Comparison of ENCODE assay signal across 3 cellular contexts in the genomic region with DNA sequence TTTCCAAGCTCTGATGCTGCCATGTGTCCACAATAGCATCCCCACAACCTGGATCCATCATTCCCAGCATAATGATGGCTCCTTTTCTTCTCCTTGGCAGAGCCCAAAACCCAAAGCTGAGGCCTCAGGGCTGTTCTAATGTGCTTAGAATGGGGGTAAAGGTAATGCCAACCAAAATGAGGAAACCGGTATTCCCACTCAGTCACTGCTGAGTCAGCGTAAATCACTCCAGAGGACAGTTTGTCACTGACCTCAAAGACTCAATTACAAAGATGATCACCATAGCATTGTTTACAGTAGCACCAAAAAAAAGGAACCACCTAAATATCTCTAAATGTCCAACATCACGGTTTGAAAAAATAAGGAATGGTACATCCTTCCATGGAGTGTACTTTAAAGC.
A peak's percentile ranks its signal among the peaks of the same experiment; 100 is the strongest.
TF ChIP-seq lines count a peak whose summit lies in the region.

No MANE protein-coding gene starts in this region.

TF ChIP-seq in HepG2, 621 proteins besides CTCF, POLR2A, EP300 and RAD21 (continues in another document):
- TF ChIP-seq AGO1 (IDR thresholded peaks at IDR 0.05; ENCODE audit: low read depth, low read length, poor library complexity, severe bottlenecking): no peak
- no peak for TF ChIP-seq ZZZ3 (CRISPR knock-in tag; IDR thresholded peaks at IDR 0.05; ENCODE audit: borderline replicate concordance)
- TF ChIP-seq, protein P1, sequence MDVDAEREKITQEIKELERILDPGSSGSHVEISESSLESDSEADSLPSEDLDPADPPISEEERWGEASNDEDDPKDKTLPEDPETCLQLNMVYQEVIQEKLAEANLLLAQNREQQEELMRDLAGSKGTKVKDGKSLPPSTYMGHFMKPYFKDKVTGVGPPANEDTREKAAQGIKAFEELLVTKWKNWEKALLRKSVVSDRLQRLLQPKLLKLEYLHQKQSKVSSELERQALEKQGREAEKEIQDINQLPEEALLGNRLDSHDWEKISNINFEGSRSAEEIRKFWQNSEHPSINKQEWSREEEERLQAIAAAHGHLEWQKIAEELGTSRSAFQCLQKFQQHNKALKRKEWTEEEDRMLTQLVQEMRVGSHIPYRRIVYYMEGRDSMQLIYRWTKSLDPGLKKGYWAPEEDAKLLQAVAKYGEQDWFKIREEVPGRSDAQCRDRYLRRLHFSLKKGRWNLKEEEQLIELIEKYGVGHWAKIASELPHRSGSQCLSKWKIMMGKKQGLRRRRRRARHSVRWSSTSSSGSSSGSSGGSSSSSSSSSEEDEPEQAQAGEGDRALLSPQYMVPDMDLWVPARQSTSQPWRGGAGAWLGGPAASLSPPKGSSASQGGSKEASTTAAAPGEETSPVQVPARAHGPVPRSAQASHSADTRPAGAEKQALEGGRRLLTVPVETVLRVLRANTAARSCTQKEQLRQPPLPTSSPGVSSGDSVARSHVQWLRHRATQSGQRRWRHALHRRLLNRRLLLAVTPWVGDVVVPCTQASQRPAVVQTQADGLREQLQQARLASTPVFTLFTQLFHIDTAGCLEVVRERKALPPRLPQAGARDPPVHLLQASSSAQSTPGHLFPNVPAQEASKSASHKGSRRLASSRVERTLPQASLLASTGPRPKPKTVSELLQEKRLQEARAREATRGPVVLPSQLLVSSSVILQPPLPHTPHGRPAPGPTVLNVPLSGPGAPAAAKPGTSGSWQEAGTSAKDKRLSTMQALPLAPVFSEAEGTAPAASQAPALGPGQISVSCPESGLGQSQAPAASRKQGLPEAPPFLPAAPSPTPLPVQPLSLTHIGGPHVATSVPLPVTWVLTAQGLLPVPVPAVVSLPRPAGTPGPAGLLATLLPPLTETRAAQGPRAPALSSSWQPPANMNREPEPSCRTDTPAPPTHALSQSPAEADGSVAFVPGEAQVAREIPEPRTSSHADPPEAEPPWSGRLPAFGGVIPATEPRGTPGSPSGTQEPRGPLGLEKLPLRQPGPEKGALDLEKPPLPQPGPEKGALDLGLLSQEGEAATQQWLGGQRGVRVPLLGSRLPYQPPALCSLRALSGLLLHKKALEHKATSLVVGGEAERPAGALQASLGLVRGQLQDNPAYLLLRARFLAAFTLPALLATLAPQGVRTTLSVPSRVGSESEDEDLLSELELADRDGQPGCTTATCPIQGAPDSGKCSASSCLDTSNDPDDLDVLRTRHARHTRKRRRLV (CRISPR knock-in tag; IDR thresholded peaks at IDR 0.05): no peak
- TF ChIP-seq MAFF (IDR thresholded peaks at IDR 0.05; ENCODE audit: low read depth, low read length): peak; percentile 98

TF ChIP-seq in IMR-90, 13 proteins besides CTCF, POLR2A, EP300 and RAD21:
- TF ChIP-seq MAFK (IDR thresholded peaks at IDR 0.05; ENCODE audit: low read depth, low read length) (peak; percentile 97), CEBPB (IDR thresholded peaks at IDR 0.05; ENCODE audit: low read depth, low read length) (no peak)

TF ChIP-seq in K562, 482 proteins besides CTCF, POLR2A, EP300 and RAD21:
- TF ChIP-seq POLR3G (IDR thresholded peaks at IDR 0.05; ENCODE audit: extremely low read depth, insufficient read length, insufficient replicate concordance) (no peak), MAFG (tag; conservative IDR thresholded peaks at IDR 0.05) (peak; percentile 87), MAFF (IDR thresholded peaks at IDR 0.05; ENCODE audit: low read length) (peak; percentile 92), HCFC1 (IDR thresholded peaks at IDR 0.05; ENCODE audit: low read depth, low read length) (no peak), ZNF316 (IDR thresholded peaks at IDR 0.05) (peak; percentile 92), CSDE1 (IDR thresholded peaks at IDR 0.05) (no peak), C11orf30 (IDR thresholded peaks at IDR 0.05; ENCODE audit: low read depth) (peak; percentile 84), ZNF668 (CRISPR knock-in tag; IDR thresholded peaks at IDR 0.05) (no peak), MAFK (IDR thresholded peaks at IDR 0.05; ENCODE audit: low read length) (peak; percentile 93), RBFOX2 (IDR thresholded peaks at IDR 0.05; ENCODE audit: low read depth, low read length) (no peak), BCL6 (CRISPR knock-in tag; IDR thresholded peaks at IDR 0.05) (no peak), TAF1 (IDR thresholded peaks at IDR 0.05; ENCODE audit: control insufficient read depth, extremely low read depth, insufficient read depth, low read length, severe bottlenecking) (no peak), TEAD2 (tag; IDR thresholded peaks at IDR 0.05) (no peak), SAP30 (IDR thresholded peaks at IDR 0.05; ENCODE audit: borderline replicate concordance, insufficient read depth, low read depth, low read length, poor library complexity, severe bottlenecking) (no peak)
- TF ChIP-seq, protein P2, sequence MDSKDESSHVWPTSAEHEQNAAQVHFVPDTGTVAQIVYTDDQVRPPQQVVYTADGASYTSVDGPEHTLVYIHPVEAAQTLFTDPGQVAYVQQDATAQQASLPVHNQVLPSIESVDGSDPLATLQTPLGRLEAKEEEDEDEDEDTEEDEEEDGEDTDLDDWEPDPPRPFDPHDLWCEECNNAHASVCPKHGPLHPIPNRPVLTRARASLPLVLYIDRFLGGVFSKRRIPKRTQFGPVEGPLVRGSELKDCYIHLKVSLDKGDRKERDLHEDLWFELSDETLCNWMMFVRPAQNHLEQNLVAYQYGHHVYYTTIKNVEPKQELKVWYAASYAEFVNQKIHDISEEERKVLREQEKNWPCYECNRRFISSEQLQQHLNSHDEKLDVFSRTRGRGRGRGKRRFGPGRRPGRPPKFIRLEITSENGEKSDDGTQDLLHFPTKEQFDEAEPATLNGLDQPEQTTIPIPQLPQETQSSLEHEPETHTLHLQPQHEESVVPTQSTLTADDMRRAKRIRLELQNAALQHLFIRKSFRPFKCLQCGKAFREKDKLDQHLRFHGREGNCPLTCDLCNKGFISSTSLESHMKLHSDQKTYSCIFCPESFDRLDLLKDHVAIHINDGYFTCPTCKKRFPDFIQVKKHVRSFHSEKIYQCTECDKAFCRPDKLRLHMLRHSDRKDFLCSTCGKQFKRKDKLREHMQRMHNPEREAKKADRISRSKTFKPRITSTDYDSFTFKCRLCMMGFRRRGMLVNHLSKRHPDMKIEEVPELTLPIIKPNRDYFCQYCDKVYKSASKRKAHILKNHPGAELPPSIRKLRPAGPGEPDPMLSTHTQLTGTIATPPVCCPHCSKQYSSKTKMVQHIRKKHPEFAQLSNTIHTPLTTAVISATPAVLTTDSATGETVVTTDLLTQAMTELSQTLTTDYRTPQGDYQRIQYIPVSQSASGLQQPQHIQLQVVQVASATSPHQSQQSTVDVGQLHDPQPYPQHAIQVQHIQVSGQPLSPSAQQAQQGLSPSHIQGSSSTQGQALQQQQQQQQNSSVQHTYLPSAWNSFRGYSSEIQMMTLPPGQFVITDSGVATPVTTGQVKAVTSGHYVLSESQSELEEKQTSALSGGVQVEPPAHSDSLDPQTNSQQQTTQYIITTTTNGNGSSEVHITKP (IDR thresholded peaks at IDR 0.05; ENCODE audit: partially characterized antibody): peak; percentile 44
- TF ChIP-seq, protein P3, sequence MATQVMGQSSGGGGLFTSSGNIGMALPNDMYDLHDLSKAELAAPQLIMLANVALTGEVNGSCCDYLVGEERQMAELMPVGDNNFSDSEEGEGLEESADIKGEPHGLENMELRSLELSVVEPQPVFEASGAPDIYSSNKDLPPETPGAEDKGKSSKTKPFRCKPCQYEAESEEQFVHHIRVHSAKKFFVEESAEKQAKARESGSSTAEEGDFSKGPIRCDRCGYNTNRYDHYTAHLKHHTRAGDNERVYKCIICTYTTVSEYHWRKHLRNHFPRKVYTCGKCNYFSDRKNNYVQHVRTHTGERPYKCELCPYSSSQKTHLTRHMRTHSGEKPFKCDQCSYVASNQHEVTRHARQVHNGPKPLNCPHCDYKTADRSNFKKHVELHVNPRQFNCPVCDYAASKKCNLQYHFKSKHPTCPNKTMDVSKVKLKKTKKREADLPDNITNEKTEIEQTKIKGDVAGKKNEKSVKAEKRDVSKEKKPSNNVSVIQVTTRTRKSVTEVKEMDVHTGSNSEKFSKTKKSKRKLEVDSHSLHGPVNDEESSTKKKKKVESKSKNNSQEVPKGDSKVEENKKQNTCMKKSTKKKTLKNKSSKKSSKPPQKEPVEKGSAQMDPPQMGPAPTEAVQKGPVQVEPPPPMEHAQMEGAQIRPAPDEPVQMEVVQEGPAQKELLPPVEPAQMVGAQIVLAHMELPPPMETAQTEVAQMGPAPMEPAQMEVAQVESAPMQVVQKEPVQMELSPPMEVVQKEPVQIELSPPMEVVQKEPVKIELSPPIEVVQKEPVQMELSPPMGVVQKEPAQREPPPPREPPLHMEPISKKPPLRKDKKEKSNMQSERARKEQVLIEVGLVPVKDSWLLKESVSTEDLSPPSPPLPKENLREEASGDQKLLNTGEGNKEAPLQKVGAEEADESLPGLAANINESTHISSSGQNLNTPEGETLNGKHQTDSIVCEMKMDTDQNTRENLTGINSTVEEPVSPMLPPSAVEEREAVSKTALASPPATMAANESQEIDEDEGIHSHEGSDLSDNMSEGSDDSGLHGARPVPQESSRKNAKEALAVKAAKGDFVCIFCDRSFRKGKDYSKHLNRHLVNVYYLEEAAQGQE (CRISPR knock-in tag; IDR thresholded peaks at IDR 0.05; ENCODE audit: low read depth): no peak
